16 cellular contexts compared by ENCODE assay signal in genomic region chr11:117722074-117722473, GRCh38.
"Had no signal": no experiment of that assay in that cellular context is flagged by ENCODE, and none has a peak within 500 bp of the region (broad histone marks: within the 10 kb centered on the region; RNA-seq: fewer than 3 reads in every experiment).

No MANE protein-coding gene starts in this region.

- ATAC-seq: activated CD4-positive, CD25-positive, alpha-beta regulatory T cell treated with anti-CD3 and anti-CD28 coated beads, Interleukin-2, amount 50 U/mL, for 24 hours; mucosa of descending colon; natural killer cell treated with Interleukin-12 subunit alpha and Interleukin-12 subunit beta and Interleukin-15 and Interleukin-18, amount 100 ng/mL, for 72 hours had no signal

- H3K4me3 Mint-ChIP-seq: activated naive CD8-positive, alpha-beta T cell treated with anti-CD3 and anti-CD28 coated beads, Interleukin-2, amount 10 ng/mL, durations not matched to agents 7 days and 5 days; natural killer cell treated with Interleukin-12 subunit alpha and Interleukin-12 subunit beta and Interleukin-15 and Interleukin-18, amount 100 ng/mL, for 72 hours had no signal

- H3K36me3 Mint-ChIP-seq: activated naive CD8-positive, alpha-beta T cell treated with anti-CD3 and anti-CD28 coated beads, Interleukin-2, amount 10 ng/mL, durations not matched to agents 7 days and 5 days; natural killer cell treated with Interleukin-12 subunit alpha and Interleukin-12 subunit beta and Interleukin-15 and Interleukin-18, amount 100 ng/mL, for 72 hours had no signal

- H3K36me3 ChIP-seq: ovary, stomach, tibial nerve had no signal

- H3K9me3 ChIP-seq: mucosa of descending colon, ovary, stomach, tibial nerve had no signal

- H3K4me1 ChIP-seq: tibial nerve had no signal

- H3K4me3 ChIP-seq: mucosa of descending colon, ovary, stomach, tibial nerve had no signal

- H3K27me3 ChIP-seq: ovary, tibial nerve had no signal

- H3K27ac ChIP-seq: epithelial cell of prostate, ovary, stomach, tibial nerve had no signal

- H3K27ac Mint-ChIP-seq: activated naive CD8-positive, alpha-beta T cell treated with anti-CD3 and anti-CD28 coated beads, Interleukin-2, amount 10 ng/mL, durations not matched to agents 7 days and 5 days; natural killer cell treated with Interleukin-12 subunit alpha and Interleukin-12 subunit beta and Interleukin-15 and Interleukin-18, amount 100 ng/mL, for 72 hours had no signal

- DNase-seq: activated CD4-positive, alpha-beta T cell treated with anti-CD3 and anti-CD28 coated beads, Interleukin-2, amount 50 U/mL, for 48 hours; activated gamma-delta T cell; activated naive CD8-positive, alpha-beta T cell treated with anti-CD3 and anti-CD28 coated beads, Interleukin-2, amount 10 ng/mL, durations not matched to agents 7 days and 5 days; activated T-cell treated with anti-CD3 and anti-CD28 coated beads, Interleukin-2, amount 50 U/mL, for 48 hours; aorta; central memory CD4-positive, alpha-beta T cell; cortex of kidney; effector memory CD4-positive, alpha-beta T cell; mucosa of descending colon; stimulated activated CD4-positive, alpha-beta T cell treated with anti-CD3 and anti-CD28 coated beads, Interleukin-4, amount 100 ng/mL, for 24 hours; stomach had no signal

- H3K9me3 Mint-ChIP-seq: activated naive CD8-positive, alpha-beta T cell treated with anti-CD3 and anti-CD28 coated beads, Interleukin-2, amount 10 ng/mL, durations not matched to agents 7 days and 5 days; natural killer cell treated with Interleukin-12 subunit alpha and Interleukin-12 subunit beta and Interleukin-15 and Interleukin-18, amount 100 ng/mL, for 72 hours had no signal

- H3K4me1 Mint-ChIP-seq: activated naive CD8-positive, alpha-beta T cell treated with anti-CD3 and anti-CD28 coated beads, Interleukin-2, amount 10 ng/mL, durations not matched to agents 7 days and 5 days had no signal
